Comparison of ENCODE assay signal across 18 cellular contexts in the genomic region with DNA sequence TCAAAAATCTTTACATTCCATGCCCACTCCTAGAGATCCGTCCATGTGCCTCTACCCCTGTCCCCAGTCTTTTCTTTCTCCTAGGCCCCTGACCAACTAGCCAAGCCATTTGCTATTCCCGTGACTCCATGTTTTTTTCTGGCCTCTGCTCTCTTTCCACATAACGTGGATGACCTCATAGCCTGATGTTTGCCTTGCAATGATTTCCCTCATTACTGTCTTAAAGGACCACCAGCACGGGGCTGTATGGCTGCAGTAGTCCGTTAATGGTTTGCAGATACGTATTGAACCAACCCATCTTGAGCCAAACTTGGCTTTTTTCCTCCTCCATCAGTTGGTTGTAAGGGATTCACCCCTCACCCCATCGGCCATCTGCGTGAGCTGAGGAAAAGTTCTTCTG.
DNase-seq lines count a peak whose midpoint lies in the region; ATAC-seq, FAIRE-seq and TF ChIP-seq lines count a peak whose summit lies in the region.
"Had no signal": no experiment of that assay in that cellular context is flagged by ENCODE, and none has a peak within 500 bp of the region (broad histone marks: within the 10 kb centered on the region; RNA-seq: fewer than 3 reads in every experiment).

No MANE protein-coding gene starts in this region.

- no peak for FAIRE-seq in H1 (lab: Jason Lieb, UNC)
- FAIRE-seq: GM12878 had no signal

- no peak overlapping the region for H2BK20ac ChIP-seq in H1 (ENCODE audit: low read length)

- no peaks in the 10 kb centered on the region for H3K23me2 ChIP-seq in H1 (ENCODE audit: low read depth, low read length)

- TF ChIP-seq RAD21 in H1 (IDR thresholded peaks at IDR 0.05 in 1 of 2, conservative IDR thresholded peaks at IDR 0.05 in 1 of 2; ENCODE audit: low read depth in 2 of 2, low read length in 2 of 2): no peak

- no peak for TF ChIP-seq EP300 in H1 (IDR thresholded peaks at IDR 0.05; ENCODE audit: borderline replicate concordance in 1 of 2, low read depth in 2 of 2, low read length in 2 of 2)

- no peaks in the 10 kb centered on the region for H3K79me2 ChIP-seq in H1 (ENCODE audit: control insufficient read depth in 1 of 2, insufficient read depth in 2 of 2, low read length in 2 of 2)

- no peaks in the 10 kb centered on the region for H3K27me3 Mint-ChIP-seq in osteocyte (ENCODE audit: unreplicated experiment)

- DNase-seq in right atrium auricular region (ENCODE audit: low spot score): peak; percentile 42
- no peak for DNase-seq in heart left ventricle
- DNase-seq in H1 (ENCODE audit: low read depth in 1 of 2, low spot score in 2 of 2): no peak
- DNase-seq in osteocyte (ENCODE audit: extremely low spot score, unreplicated experiment): peak; percentile 57
- no peak for DNase-seq in SJCRH30
- DNase-seq in GM10248 (ENCODE audit: extremely low spot score): no peak
- DNase-seq: 8988T; Calu3; CD8-positive, alpha-beta T cell; DMS79 treated with DMSO at 0.1 percent for 48 hours; GF-D8; HCEC 1CT had no signal

- H3K18ac ChIP-seq in H1 (ENCODE audit: extremely low read depth, low read length): no peak overlapping the region

- H3K14ac ChIP-seq in H1 (ENCODE audit: insufficient read length): no peak overlapping the region

- TF ChIP-seq POLR2A in heart left ventricle (IDR thresholded peaks at IDR 0.05) (no peak), H1 (IDR thresholded peaks at IDR 0.05; ENCODE audit: control extremely low read depth in 1 of 2, low read depth in 2 of 2, low read length in 2 of 2) (no peak)

- H2BK5ac ChIP-seq in H1 (ENCODE audit: low read depth, low read length): no peak overlapping the region

- CTCF ChIA-PET in H1 (lab: Charles Lee; ENCODE audit: partially characterized antibody) (interaction anchor here (1.0 to 1.3 kb wide), 4 partner anchors 29 to 721 kb away, joined by 3 to 4 read pairs (median 3); no protein-coding TSS in a partner anchor), GM10248 (lab: Yijun Ruan, JAX) (interaction anchor here (1.0 to 11.4 kb wide), 4 partner anchors 9 to 619 kb away, joined by 3 to 177 read pairs (median 6); no protein-coding TSS in a partner anchor)

- 0 out of 2 replicates have a peak overlapping the region, but pooled peaks have one; percentile 23 for H2BK15ac ChIP-seq in H1 (ENCODE audit: low read length)

- H3K9ac ChIP-seq in H1 (replicated peaks in 1 of 4; ENCODE audit: extremely low read depth in 1 of 4, low read depth in 3 of 4, low read length in 3 of 4): no peak overlapping the region
- H3K9ac ChIP-seq: BLaER1 treated with 17β-estradiol and CSF1 and Interleukin-3, amounts not matched to agents 10 nM and 100 nM had no signal

- 89 to 97% (median 95%) methylated on average over 8 of the region's 8 CpGs for WGBS in heart left ventricle, 4 donors
- 92% methylated on average over 8 of the region's 8 CpGs; no CpG with 5 or more reads in 1 of the 2 experiments for WGBS in H1 (ENCODE audit: extremely low coverage in 1 of 2, insufficient coverage in 1 of 2, insufficient read length in 1 of 2, insufficient replicate concordance in 2 of 2, low coverage in 1 of 2, low lambda C conversion rate in 2 of 2, missing lambda C conversion rate in 1 of 2), 2 experiments

- POLR2A ChIA-PET in H1 (lab: Charles Lee; ENCODE audit: partially characterized antibody): no interaction called here
- POLR2A ChIA-PET in GM10248 (lab: Yijun Ruan, JAX): no interaction called here

- H3K36me3 Mint-ChIP-seq in osteocyte (ENCODE audit: unreplicated experiment): no peaks in the 10 kb centered on the region
- H3K36me3 Mint-ChIP-seq: CD8-positive, alpha-beta T cell; IgD-negative memory B cell had no signal

- no peaks in the 10 kb centered on the region for H3K27me3 ChIP-seq in right atrium auricular region
- no peaks in the 10 kb centered on the region for H3K27me3 ChIP-seq in heart left ventricle
- H3K27me3 ChIP-seq in H1 (replicated peaks in 1 of 4; ENCODE audit: control insufficient read depth in 3 of 4, extremely low read depth in 1 of 4, insufficient read depth in 3 of 4, low read length in 3 of 4): no peaks in the 10 kb centered on the region
- no peaks in the 10 kb centered on the region for H3K27me3 ChIP-seq in SJCRH30
- H3K27me3 ChIP-seq: BLaER1 treated with 17β-estradiol and CSF1 and Interleukin-3, amounts not matched to agents 10 nM and 100 nM had no signal

- no peak overlapping the region for H3K4me3 ChIP-seq in right atrium auricular region
- H3K4me3 ChIP-seq in heart left ventricle: no peak overlapping the region
- no peak overlapping the region for H3K4me3 ChIP-seq in H1 (ENCODE audit: extremely low read depth in 1 of 4, insufficient read depth in 2 of 4, low read depth in 3 of 4, low read length in 4 of 4)
- no peak overlapping the region for H3K4me3 ChIP-seq in SJCRH30
- H3K4me3 ChIP-seq: BLaER1 treated with 17β-estradiol and CSF1 and Interleukin-3, amounts not matched to agents 10 nM and 100 nM; GM12878 had no signal

- H4K8ac ChIP-seq in H1 (ENCODE audit: extremely low read depth, insufficient read depth, low read length): no peak overlapping the region

- no peak for TF ChIP-seq CTCF in right atrium auricular region (IDR thresholded peaks at IDR 0.05)
- no peak for TF ChIP-seq CTCF in heart left ventricle (IDR thresholded peaks at IDR 0.05)
- no peak for TF ChIP-seq CTCF in H1 (IDR thresholded peaks at IDR 0.05; ENCODE audit: control extremely low read depth in 1 of 3, insufficient read depth in 1 of 3, low read depth in 1 of 3, low read length in 3 of 3)
- no peak for TF ChIP-seq CTCF in osteocyte (IDR thresholded peaks at IDR 0.05)
- TF ChIP-seq CTCF in GM10248 (IDR thresholded peaks at IDR 0.05; ENCODE audit: control extremely low read depth, extremely low read depth, low read depth, missing control alignments): no peak

- H3K4me1 ChIP-seq in right atrium auricular region: peaks cover 0 to 5% of the 10 kb centered on the region in 2 donors
- peaks cover 0 to 17% (median 6%) of the 10 kb centered on the region in 12 donors for H3K4me1 ChIP-seq in heart left ventricle
- H3K4me1 ChIP-seq in H1 (replicated peaks in 1 of 4; ENCODE audit: control insufficient read depth in 3 of 4, insufficient read depth in 4 of 4, low read length in 3 of 4): peaks cover 0 to 2% (median 0%) of the 10 kb centered on the region in 4 experiments; a peak in 1 of 7 replicates
- H3K4me1 ChIP-seq in SJCRH30: no peaks in the 10 kb centered on the region; the same call in 1 of the 2 replicates

- H2AFZ ChIP-seq in H1 (ENCODE audit: low read length): no peak overlapping the region

- H3K56ac ChIP-seq in H1 (replicated peaks; ENCODE audit: insufficient read length, low read depth, low read length): no peak overlapping the region

- no peak overlapping the region for H3K4me2 ChIP-seq in H1 (ENCODE audit: insufficient read depth in 1 of 2, low read depth in 2 of 2, low read length in 2 of 2)
- H3K4me2 ChIP-seq: BLaER1 treated with 17β-estradiol and CSF1 and Interleukin-3, amounts not matched to agents 10 nM and 100 nM had no signal

- H2BK120ac ChIP-seq in H1 (replicated peaks; ENCODE audit: low read depth, low read length): no peak overlapping the region

- H3K36me3 ChIP-seq in right atrium auricular region: no peaks in the 10 kb centered on the region
- H3K36me3 ChIP-seq in heart left ventricle: no peaks in the 10 kb centered on the region
- H3K36me3 ChIP-seq in H1 (ENCODE audit: control insufficient read depth in 2 of 4, insufficient read depth in 4 of 4, low read length in 3 of 4): no peaks in the 10 kb centered on the region
- H3K36me3 ChIP-seq in SJCRH30: no peaks in the 10 kb centered on the region

- H3K23ac ChIP-seq in H1 (ENCODE audit: insufficient read length): no peak overlapping the region

- H3K4ac ChIP-seq in H1 (replicated peaks; ENCODE audit: insufficient read length, low read depth, low read length): no peak overlapping the region

- no peaks in the 10 kb centered on the region for H4K20me1 ChIP-seq in H1 (replicated peaks in 1 of 2; ENCODE audit: control insufficient read depth in 1 of 2, insufficient read depth in 2 of 2, low read length in 2 of 2)
- H4K20me1 ChIP-seq: BLaER1 treated with 17β-estradiol and CSF1 and Interleukin-3, amounts not matched to agents 10 nM and 100 nM had no signal

- intact Hi-C loops in heart left ventricle (cut with DNase I): loop anchor here in 5 of 10 donors (10.0 kb wide), 3 partner anchors 182 to 722 kb away; partner anchors contain the start of gene SIPA1L1 (in 1 of the 5)

- no peak overlapping the region for H3K27ac Mint-ChIP-seq in osteocyte (ENCODE audit: unreplicated experiment)
- H3K27ac Mint-ChIP-seq: B cell; CD8-positive, alpha-beta T cell; IgD-negative memory B cell had no signal

- H3K79me1 ChIP-seq in H1 (ENCODE audit: low read depth, low read length): no peaks in the 10 kb centered on the region

- no peak overlapping the region for H3K27ac ChIP-seq in right atrium auricular region
- no peak overlapping the region for H3K27ac ChIP-seq in heart left ventricle
- no peak overlapping the region for H3K27ac ChIP-seq in H1 (ENCODE audit: low read depth, low read length)
- no peak overlapping the region for H3K27ac ChIP-seq in SJCRH30
- H3K27ac ChIP-seq: BLaER1 treated with 17β-estradiol and CSF1 and Interleukin-3, amounts not matched to agents 10 nM and 100 nM; HL-60 had no signal

- no peak overlapping the region for H4K5ac ChIP-seq in H1 (ENCODE audit: insufficient read length, low read depth, low read length)

- H3K4me1 Mint-ChIP-seq in osteocyte (ENCODE audit: unreplicated experiment): no peaks in the 10 kb centered on the region

- ATAC-seq in heart left ventricle (no peak), esophagus mucosa (no peak)
- ATAC-seq: CD8-positive, alpha-beta T cell; GM12878 had no signal

- H3K9me3 ChIP-seq in right atrium auricular region: no peaks in the 10 kb centered on the region
- peaks cover 0 to 11% (median 0%) of the 10 kb centered on the region in 12 donors for H3K9me3 ChIP-seq in heart left ventricle
- H3K9me3 ChIP-seq in H1 (ENCODE audit: insufficient read depth in 2 of 2, low read depth in 1 of 2, low read length in 1 of 2): peaks cover 2 to 6% of the 10 kb centered on the region in 2 experiments; a peak in 1 of 4 replicates
- H3K9me3 ChIP-seq in SJCRH30 (replicated peaks): no peaks in the 10 kb centered on the region

- no peak overlapping the region for H4K91ac ChIP-seq in H1 (replicated peaks; ENCODE audit: insufficient read length, low read length)

- H3K4me3 Mint-ChIP-seq in osteocyte (ENCODE audit: unreplicated experiment): no peak overlapping the region
- H3K4me3 Mint-ChIP-seq: B cell; CD8-positive, alpha-beta T cell; IgD-negative memory B cell had no signal

- H2AK5ac ChIP-seq in H1 (ENCODE audit: low read depth, low read length): no peak overlapping the region

- H2BK12ac ChIP-seq in H1 (ENCODE audit: low read depth, low read length): no peak overlapping the region

- H3K9me3 Mint-ChIP-seq in osteocyte (ENCODE audit: unreplicated experiment): peaks cover 14% of the 10 kb centered on the region
- H3K9me3 Mint-ChIP-seq: CD8-positive, alpha-beta T cell had no signal

TF ChIP-seq in H1, 55 proteins besides CTCF, POLR2A, EP300 and RAD21 (continues in another document):
- no peak for TF ChIP-seq SUZ12 (IDR thresholded peaks at IDR 0.05; ENCODE audit: low read length)
- no peak for TF ChIP-seq CREB1 (IDR thresholded peaks at IDR 0.05)
- no peak for TF ChIP-seq BCL11A (IDR thresholded peaks at IDR 0.05; ENCODE audit: low read depth in 2 of 2, low read length in 2 of 2)
- TF ChIP-seq CEBPB (IDR thresholded peaks at IDR 0.05; ENCODE audit: low read depth, low read length): no peak
- TF ChIP-seq RBBP5 (IDR thresholded peaks at IDR 0.05; ENCODE audit: borderline replicate concordance, low read depth, low read length): no peak

Comparison
In these comparisons a context has a peak if more than half of its experiments do, and no peak if none do; other contexts are left out.
1. DNase-seq: peak in right atrium auricular region (single experiment) and osteocyte (single experiment); none in heart left ventricle (0 of 5), H1 (0 of 2), SJCRH30 (0 of 2) and GM10248 (single experiment).